Comparison of ENCODE assay signal across 22 cellular contexts in the genomic region with DNA sequence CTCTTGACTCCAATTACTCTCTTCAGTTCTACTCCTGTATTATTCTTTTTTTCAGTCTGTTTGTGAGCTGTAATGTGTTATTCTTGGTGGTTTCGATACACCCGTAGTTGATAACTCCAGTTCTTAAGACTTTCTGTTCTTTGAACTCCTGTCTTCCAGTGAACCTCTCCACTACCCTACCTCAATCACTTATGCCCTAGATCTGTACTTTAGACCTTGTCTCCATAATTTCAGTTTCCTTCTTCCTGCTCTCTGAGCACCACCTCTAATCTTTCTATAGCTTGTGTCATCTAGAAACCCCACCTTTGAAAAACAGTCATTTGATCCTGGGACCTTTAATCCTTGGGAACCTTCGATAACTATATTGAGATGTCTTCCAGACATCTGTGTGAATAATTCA.
"Had no signal": no experiment of that assay in that cellular context is flagged by ENCODE, and none has a peak within 500 bp of the region (broad histone marks: within the 10 kb centered on the region; RNA-seq: fewer than 3 reads in every experiment).

No MANE protein-coding gene starts in this region.

- DNase-seq: dermis blood vessel endothelial cell; effector CD4-positive, alpha-beta T cell; endodermal cell; erythroblast; glutamatergic neuron; kidney; left cardiac atrium; left ventricle myocardium superior; mesenchymal stem cell; midbrain; naive thymus-derived CD8-positive, alpha-beta T cell; posterior cingulate gyrus; sigmoid colon; stimulated activated CD4-positive, alpha-beta T cell treated with anti-CD3 and anti-CD28 coated beads, Interleukin-12 subunit alpha, Interleukin-12 subunit beta, amount 100 ng/mL, for 4 hours; stimulated activated naive CD4-positive, alpha-beta T cell; stomach; substantia nigra had no signal

- H3K9me3 ChIP-seq: gastroesophageal sphincter, right atrium auricular region, sigmoid colon, stomach, thoracic aorta had no signal

- H3K27ac ChIP-seq: right atrium auricular region, skin epidermis, thoracic aorta had no signal

- H3K4me3 ChIP-seq: gastroesophageal sphincter, lung, right atrium auricular region, sigmoid colon, skin epidermis, stomach, thoracic aorta had no signal

- ATAC-seq: gastroesophageal sphincter; left cardiac atrium; left ventricle myocardium superior; naive thymus-derived CD8-positive, alpha-beta T cell had no signal

- H3K36me3 ChIP-seq: sigmoid colon had no signal

- H3K27me3 ChIP-seq: gastroesophageal sphincter, right atrium auricular region, sigmoid colon, stomach had no signal
